ENCODE assay signal across 8 cellular contexts in the genomic region with DNA sequence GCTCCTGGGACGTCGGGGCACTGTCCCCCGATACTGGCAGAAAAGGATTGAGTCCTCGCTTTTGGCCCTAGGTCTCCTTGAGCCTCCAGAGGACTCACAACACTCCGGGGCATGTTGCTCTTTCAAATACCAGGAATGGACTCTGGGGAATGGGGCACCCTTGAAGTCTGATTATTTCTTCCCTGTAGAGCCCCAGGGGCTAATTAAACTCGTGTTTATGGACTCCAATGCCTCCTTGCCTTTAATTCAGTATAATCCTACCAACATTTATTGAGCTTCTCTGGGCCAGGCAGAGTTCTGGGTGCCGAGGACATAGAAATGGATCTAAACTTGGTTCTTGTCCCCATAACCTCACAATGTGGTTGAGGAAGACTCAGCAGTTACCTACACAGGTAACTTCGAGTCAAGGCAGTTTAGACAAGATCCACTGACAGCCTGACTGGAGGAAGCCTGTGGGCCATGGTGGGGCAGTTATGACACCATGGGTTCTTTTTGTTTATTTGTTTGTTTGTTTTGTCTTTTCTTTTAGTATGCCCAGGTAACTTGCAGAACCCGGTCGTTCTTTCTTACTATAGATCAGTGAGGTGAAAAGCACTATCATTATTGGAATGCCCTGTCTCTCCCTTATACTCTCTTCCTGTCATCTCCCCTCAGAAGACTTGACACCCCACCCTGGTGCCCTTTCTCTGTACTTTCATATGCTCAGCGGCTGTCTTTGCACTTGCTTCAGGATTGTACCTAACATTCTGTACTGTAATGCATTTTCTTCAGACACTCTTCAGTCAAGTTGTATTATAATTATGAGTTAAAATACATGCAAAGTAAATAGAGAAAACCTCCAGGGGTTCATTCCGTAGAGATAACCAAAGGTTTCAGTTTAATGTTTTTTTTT. TPM values are rescaled to one million over a fixed set of nuclear protein-coding genes. Genes with fewer than 3 reads are reported as not detected.
A peak's percentile ranks its signal among the peaks of the same experiment; 100 is the strongest.
DNase-seq lines count a peak whose midpoint lies in the region; ATAC-seq and TF ChIP-seq lines count a peak whose summit lies in the region.

No MANE protein-coding gene starts in this region.

- H3K4me1 ChIP-seq in skeletal muscle satellite cell (ENCODE audit: control insufficient read depth, insufficient read depth, low read length), result peaks cover 57% of the 10 kb centered on the region

- H3K36me3 Mint-ChIP-seq in activated T-helper 17 cell treated with anti-CD3 and anti-CD28 coated beads, Interleukin-2, amount 50 U/mL, for 72 hours (ENCODE audit: low read depth), result peaks cover 89% of the 10 kb centered on the region

- H3K4me2 ChIP-seq in skeletal muscle satellite cell (ENCODE audit: low read length), result peak overlapping the region; percentile 89

- H3K9me3 Mint-ChIP-seq in activated T-helper 17 cell treated with anti-CD3 and anti-CD28 coated beads, Interleukin-2, amount 50 U/mL, for 72 hours, result no peaks in the 10 kb centered on the region

- CTCF ChIA-PET in GM10248 (lab: Yijun Ruan, JAX), result interaction anchor here (1.0 to 3.0 kb wide), 13 partner anchors 12 to 218 kb away, joined by 3 to 15 read pairs (median 7); a partner anchor contains a TSS

- H3K27me3 Mint-ChIP-seq in activated T-helper 17 cell treated with anti-CD3 and anti-CD28 coated beads, Interleukin-2, amount 50 U/mL, for 72 hours, result no peaks in the 10 kb centered on the region

- no peaks in the 10 kb centered on the region for H3K27me3 ChIP-seq in skeletal muscle satellite cell (ENCODE audit: control insufficient read depth, insufficient read depth, low read length)

- H3K36me3 ChIP-seq in skeletal muscle satellite cell (ENCODE audit: insufficient read depth, low read length), result peaks cover 10% of the 10 kb centered on the region

- H3K9ac ChIP-seq in skeletal muscle satellite cell (ENCODE audit: low read depth, low read length), result peak overlapping the region; percentile 93

- peak overlapping the region; percentile 93 for H3K27ac Mint-ChIP-seq in activated T-helper 17 cell treated with anti-CD3 and anti-CD28 coated beads, Interleukin-2, amount 50 U/mL, for 72 hours

- no peak for ATAC-seq in activated T-helper 17 cell treated with anti-CD3 and anti-CD28 coated beads, Interleukin-2, amount 50 U/mL, for 72 hours (replicated peaks)
- ATAC-seq in left cardiac atrium, result peak; percentile 6 to 14
- ATAC-seq in GM21717 (IDR thresholded peaks at IDR 0.05; ENCODE audit: unreplicated experiment), result no peak

- H3K4me1 Mint-ChIP-seq in activated T-helper 17 cell treated with anti-CD3 and anti-CD28 coated beads, Interleukin-2, amount 50 U/mL, for 72 hours, result peaks cover 20% of the 10 kb centered on the region

- H3K4me3 ChIP-seq in skeletal muscle satellite cell (ENCODE audit: low read length), result peak overlapping the region; percentile 75

- intact Hi-C loops in left cardiac atrium (cut with DNase I), result loop anchor here (5.0 to 10.0 kb wide), 3 partner anchors 38 to 47 kb away; a partner anchor contains a TSS

- H3K4me3 Mint-ChIP-seq in activated T-helper 17 cell treated with anti-CD3 and anti-CD28 coated beads, Interleukin-2, amount 50 U/mL, for 72 hours, result peak overlapping the region; percentile 88

- TF ChIP-seq CTCF in GM10248 (IDR thresholded peaks at IDR 0.05; ENCODE audit: control extremely low read depth, extremely low read depth, low read depth, missing control alignments), result no peak

- POLR2A ChIA-PET in GM10248 (lab: Yijun Ruan, JAX), result interaction anchor here (0.8 to 1.4 kb wide), 3 partner anchors 18 to 255 kb away, joined by 3 to 6 read pairs (median 5); a partner anchor contains a TSS

- peak; percentile 13 for DNase-seq in activated effector memory CD4-positive, alpha-beta T cell treated with Interleukin-2 at 50 U/mL for 16 hours
- DNase-seq in activated effector memory CD4-positive, alpha-beta T cell treated with anti-CD3 and anti-CD28 coated beads, Interleukin-2, amount 50 U/mL, for 16 hours, result no peak
- DNase-seq in M059J (ENCODE audit: low read depth), result peak; percentile 80
- no peak for DNase-seq in left cardiac atrium
- DNase-seq in GM10248 (ENCODE audit: extremely low spot score), result no peak

- no peaks in the 10 kb centered on the region for H3K9me3 ChIP-seq in skeletal muscle satellite cell (replicated peaks; ENCODE audit: low read length)

RNA-seq across cellular contexts. Expression of a gene that starts 3.2 kb away (rescaled TPM):
- total RNA-seq in M059J (2014; rRNA removed; shearing (Covaris generic)), result 22.2 and 27.0 TPM in 2 replicates
- total RNA-seq in activated T-helper 17 cell treated with anti-CD3 and anti-CD28 coated beads, Interleukin-2, amount 50 U/mL, for 72 hours, result 100 to 1,000 TPM; 224 to 559 TPM
- total RNA-seq in left cardiac atrium, result 100 to 1,000 TPM; 195 to 255 TPM
- total RNA-seq in skeletal muscle satellite cell (2012; rRNA removed), result 72.1 and 75.3 TPM in 2 replicates

RNA-seq across cellular contexts. Expression of a gene that starts 47.4 kb away (rescaled TPM):
- total RNA-seq in M059J (2014; rRNA removed; shearing (Covaris generic)), result 149 and 213 TPM in 2 replicates
- 10 to 100 TPM; 68.7 to 99.3 TPM for total RNA-seq in activated T-helper 17 cell treated with anti-CD3 and anti-CD28 coated beads, Interleukin-2, amount 50 U/mL, for 72 hours
- 100 to 1,000 TPM; 325 to 342 TPM for total RNA-seq in left cardiac atrium
- total RNA-seq in skeletal muscle satellite cell (2012; rRNA removed), result 62.9 and 96.6 TPM in 2 replicates

RNA-seq across cellular contexts. Expression of a gene that starts 47.7 kb away (rescaled TPM):
- 6.7 and 8.4 TPM in 2 replicates for total RNA-seq in M059J (2014; rRNA removed; shearing (Covaris generic))
- total RNA-seq in activated T-helper 17 cell treated with anti-CD3 and anti-CD28 coated beads, Interleukin-2, amount 50 U/mL, for 72 hours, result 10 to 100 TPM; 23.8 to 24.5 TPM
- 10 to 100 TPM; 15.2 to 17.9 TPM for total RNA-seq in left cardiac atrium
- 8.1 and 8.7 TPM in 2 replicates for total RNA-seq in skeletal muscle satellite cell (2012; rRNA removed)

Comparison
In these comparisons a context has a peak if more than half of its experiments do, and no peak if none do; other contexts are left out.
1. DNase-seq: peak in activated effector memory CD4-positive, alpha-beta T cell treated with Interleukin-2 at 50 U/mL for 16 hours (single experiment) and M059J (single experiment); none in activated effector memory CD4-positive, alpha-beta T cell treated with anti-CD3 and anti-CD28 coated beads, Interleukin-2, amount 50 U/mL, for 16 hours (single experiment), left cardiac atrium (single experiment) and GM10248 (single experiment).
2. ATAC-seq: peak in left cardiac atrium (2 of 2); none in activated T-helper 17 cell treated with anti-CD3 and anti-CD28 coated beads, Interleukin-2, amount 50 U/mL, for 72 hours (single experiment) and GM21717 (single experiment).